ENCODE assay signal across 15 cellular contexts in genomic region chr1:222627232-222627631, GRCh38. TPM values are rescaled to one million over a fixed set of nuclear protein-coding genes. Genes with fewer than 3 reads are reported as not detected.
DNase-seq lines count a peak whose midpoint lies in the region; ATAC-seq and TF ChIP-seq lines count a peak whose summit lies in the region.
"Had no signal": no experiment of that assay in that cellular context is flagged by ENCODE, and none has a peak within 500 bp of the region (broad histone marks: within the 10 kb centered on the region; RNA-seq: fewer than 3 reads in every experiment).

No MANE protein-coding gene starts in this region.

- no peak for TF ChIP-seq CTCF in epithelial cell of proximal tubule (conservative IDR thresholded peaks at IDR 0.05; ENCODE audit: low read depth, low read length)

- H3K4me3 ChIP-seq in epithelial cell of proximal tubule (ENCODE audit: low read depth, low read length), result no peak overlapping the region
- H3K4me3 ChIP-seq: thyroid gland had no signal

- ATAC-seq in GM18520 (IDR thresholded peaks at IDR 0.05; ENCODE audit: unreplicated experiment), result no peak

- intact Hi-C loops in head of caudate nucleus (cut with DNase I), result no loop called here

- DNase-seq in AG08395 (ENCODE audit: low spot score) (peak; percentile 36), M059J (ENCODE audit: low read depth) (peak; percentile 32), epithelial cell of proximal tubule (ENCODE audit: low read depth) (peak; percentile 22), kidney tubule cell (ENCODE audit: low spot score) (peak; percentile 40), cerebellar nuclear complex (lab: John Stamatoyannopoulos, UW) (no peak), ureter (ENCODE audit: low spot score) (no peak), head of caudate nucleus (no peak)
- DNase-seq: activated CD4-positive, alpha-beta memory T cell treated with anti-CD3 and anti-CD28 coated beads, Interleukin-2, amount 10 ng/mL, durations not matched to agents 7 days and 5 days; Calu3; effector CD4-positive, alpha-beta T cell; kidney; NCI-H2081; NCI-H524 treated with DMSO at 0.1 percent for 48 hours; thyroid gland had no signal

RNA-seq across cellular contexts. Expression of gene MIA3, which starts 9.3 kb away (rescaled TPM):
- 51.0 and 53.7 TPM in 2 replicates for total RNA-seq in M059J (2014; rRNA removed; shearing (Covaris generic))
- total RNA-seq in epithelial cell of proximal tubule, result 11.8 and 34.6 TPM in 2 replicates
- 71.9 TPM for total RNA-seq in ureter

RNA-seq across cellular contexts. Expression of gene TAF1A, which starts 37.5 kb away (rescaled TPM):
- total RNA-seq in M059J (2014; rRNA removed; shearing (Covaris generic)), result 9.3 and 16.7 TPM in 2 replicates
- total RNA-seq in epithelial cell of proximal tubule, result 10.5 and 10.6 TPM in 2 replicates
- 11.3 TPM for total RNA-seq in ureter

Comparison
In these comparisons a context has a peak if more than half of its experiments do, and no peak if none do; other contexts are left out.
1. DNase-seq: peak in AG08395 (single experiment), M059J (single experiment), epithelial cell of proximal tubule (single experiment) and kidney tubule cell (single experiment); none in cerebellar nuclear complex (0 of 2), ureter (single experiment) and head of caudate nucleus (0 of 42).